In the genomic region with DNA sequence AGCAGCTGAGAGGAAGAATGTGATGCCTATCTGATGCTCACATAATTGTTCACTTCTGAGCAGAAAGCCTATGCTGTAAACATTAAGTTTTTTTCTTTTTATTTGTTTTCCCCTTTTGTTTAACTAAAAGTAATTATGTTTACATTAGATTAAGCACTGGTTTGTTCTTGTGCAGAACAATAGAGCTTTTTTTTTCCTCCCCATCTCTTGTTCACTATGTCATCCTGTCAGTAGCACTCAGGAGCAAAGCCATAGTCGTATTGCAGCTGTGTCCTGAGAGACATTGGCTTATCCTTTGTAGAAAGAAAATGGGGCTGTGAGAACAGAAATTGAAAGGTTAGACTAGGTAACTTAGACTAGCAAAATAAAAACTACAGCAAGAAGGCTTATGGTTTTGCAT, we compare ENCODE assay signal across 27 cellular contexts.
"Had no signal": no experiment of that assay in that cellular context is flagged by ENCODE, and none has a peak within 500 bp of the region (broad histone marks: within the 10 kb centered on the region; RNA-seq: fewer than 3 reads in every experiment).

No MANE protein-coding gene starts in this region.

- DNase-seq: activated CD4-positive, alpha-beta memory T cell treated with anti-CD3 and anti-CD28 coated beads, Interleukin-2, amount 10 ng/mL, durations not matched to agents 7 days and 5 days; activated CD4-positive, alpha-beta T cell treated with anti-CD3 and anti-CD28 coated beads, Interleukin-2, amount 10 ng/mL, durations not matched to agents 24 days and 14 days; activated effector memory CD4-positive, alpha-beta T cell treated with anti-CD3 and anti-CD28 coated beads, Interleukin-2, amount 50 U/mL, for 16 hours; activated naive CD4-positive, alpha-beta T cell treated with anti-CD3 and anti-CD28 coated beads, Interleukin-2, amount 10 ng/mL, durations not matched to agents 7 days and 5 days; anterior cingulate cortex; effector CD4-positive, alpha-beta T cell; hippocampal formation; kidney glomerular epithelial cell; left lung; small intestine; stimulated activated CD4-positive, alpha-beta T cell treated with anti-CD3 and anti-CD28 coated beads, Interleukin-2, amount 100 ng/mL, for 48 hours; stimulated activated CD8-positive, alpha-beta memory T cell treated with anti-CD3 and anti-CD28 coated beads, Interleukin-4, amount 100 ng/mL, for 48 hours; stimulated activated naive B cell treated with anti-CD40 and anti-IgM and Interleukin-4, amounts not matched to agents 10 μg/mL and 1 μg/mL and 100 μg/mL, for 72 hours had no signal

- H3K36me3 Mint-ChIP-seq: activated naive CD4-positive, alpha-beta T cell treated with anti-CD3 and anti-CD28 coated beads, Interleukin-2, amount 10 ng/mL, durations not matched to agents 7 days and 5 days; brain; mesothelial cell of epicardium; natural killer cell treated with Interleukin-12 subunit alpha and Interleukin-12 subunit beta and Interleukin-15 and Interleukin-18, amount 100 ng/mL, for 72 hours; stimulated activated naive B cell treated with anti-CD40 and anti-IgM and Interleukin-4, amounts not matched to agents 10 μg/mL and 1 μg/mL and 100 μg/mL, for 72 hours; type B pancreatic cell had no signal

- FAIRE-seq: endothelial cell of umbilical vein, frontal cortex, small intestine had no signal

- H3K36me3 ChIP-seq: left lung, thoracic aorta had no signal

- H3K4me3 ChIP-seq: left lung, lung, thoracic aorta had no signal

- H3K27ac ChIP-seq: left lung, parathyroid adenoma, thoracic aorta, VCaP had no signal

- H3K4me3 Mint-ChIP-seq: activated CD4-positive, alpha-beta memory T cell treated with anti-CD3 and anti-CD28 coated beads, Interleukin-2, amount 10 ng/mL, durations not matched to agents 7 days and 5 days; activated CD4-positive, alpha-beta T cell treated with anti-CD3 and anti-CD28 coated beads, Interleukin-2, amount 10 ng/mL, durations not matched to agents 24 days and 14 days; activated naive CD4-positive, alpha-beta T cell treated with anti-CD3 and anti-CD28 coated beads, Interleukin-2, amount 10 ng/mL, durations not matched to agents 7 days and 5 days; brain; dendritic cell treated with granulocyte-macrophage colony-stimulating factor and Interleukin-4, amounts not matched to agents 40 ng/mL and 50 ng/mL, for 4 days; mesothelial cell of epicardium; natural killer cell treated with Interleukin-12 subunit alpha and Interleukin-12 subunit beta and Interleukin-15 and Interleukin-18, amount 100 ng/mL, for 72 hours; stimulated activated naive B cell treated with anti-CD40 and anti-IgM and Interleukin-4, amounts not matched to agents 10 μg/mL and 1 μg/mL and 100 μg/mL, for 72 hours; type B pancreatic cell had no signal

- H3K79me2 ChIP-seq: parathyroid adenoma had no signal

- H3K4me1 Mint-ChIP-seq: activated CD4-positive, alpha-beta memory T cell treated with anti-CD3 and anti-CD28 coated beads, Interleukin-2, amount 10 ng/mL, durations not matched to agents 7 days and 5 days; activated CD4-positive, alpha-beta T cell treated with anti-CD3 and anti-CD28 coated beads, Interleukin-2, amount 10 ng/mL, durations not matched to agents 24 days and 14 days; activated naive CD4-positive, alpha-beta T cell treated with anti-CD3 and anti-CD28 coated beads, Interleukin-2, amount 10 ng/mL, durations not matched to agents 7 days and 5 days; stimulated activated naive B cell treated with anti-CD40 and anti-IgM and Interleukin-4, amounts not matched to agents 10 μg/mL and 1 μg/mL and 100 μg/mL, for 72 hours had no signal

- ATAC-seq: activated CD4-positive, CD25-positive, alpha-beta regulatory T cell treated with anti-CD3 and anti-CD28 coated beads, Interleukin-2, amount 50 U/mL, for 24 hours; esophagus mucosa; left lung; natural killer cell treated with Interleukin-12 subunit alpha and Interleukin-12 subunit beta and Interleukin-15 and Interleukin-18, amount 100 ng/mL, for 72 hours; sciatic nerve; stimulated activated naive B cell treated with anti-CD40 and anti-IgM and Interleukin-4, amounts not matched to agents 10 μg/mL and 1 μg/mL and 100 μg/mL, for 72 hours had no signal

- H2AFZ ChIP-seq: parathyroid adenoma had no signal

- H3K9me3 Mint-ChIP-seq: activated CD4-positive, alpha-beta memory T cell treated with anti-CD3 and anti-CD28 coated beads, Interleukin-2, amount 10 ng/mL, durations not matched to agents 7 days and 5 days; activated CD4-positive, alpha-beta T cell treated with anti-CD3 and anti-CD28 coated beads, Interleukin-2, amount 10 ng/mL, durations not matched to agents 24 days and 14 days; activated naive CD4-positive, alpha-beta T cell treated with anti-CD3 and anti-CD28 coated beads, Interleukin-2, amount 10 ng/mL, durations not matched to agents 7 days and 5 days; dendritic cell treated with granulocyte-macrophage colony-stimulating factor and Interleukin-4, amounts not matched to agents 40 ng/mL and 50 ng/mL, for 4 days; type B pancreatic cell had no signal

- H3K4me1 ChIP-seq: left lung, parathyroid adenoma had no signal

- H3K27me3 ChIP-seq: left lung had no signal

- H3K9me3 ChIP-seq: left lung, thoracic aorta had no signal

- H3K27me3 Mint-ChIP-seq: activated CD4-positive, alpha-beta memory T cell treated with anti-CD3 and anti-CD28 coated beads, Interleukin-2, amount 10 ng/mL, durations not matched to agents 7 days and 5 days; activated CD4-positive, alpha-beta T cell treated with anti-CD3 and anti-CD28 coated beads, Interleukin-2, amount 10 ng/mL, durations not matched to agents 24 days and 14 days; activated naive CD4-positive, alpha-beta T cell treated with anti-CD3 and anti-CD28 coated beads, Interleukin-2, amount 10 ng/mL, durations not matched to agents 7 days and 5 days; brain; dendritic cell treated with granulocyte-macrophage colony-stimulating factor and Interleukin-4, amounts not matched to agents 40 ng/mL and 50 ng/mL, for 4 days; natural killer cell treated with Interleukin-12 subunit alpha and Interleukin-12 subunit beta and Interleukin-15 and Interleukin-18, amount 100 ng/mL, for 72 hours; stimulated activated naive B cell treated with anti-CD40 and anti-IgM and Interleukin-4, amounts not matched to agents 10 μg/mL and 1 μg/mL and 100 μg/mL, for 72 hours; type B pancreatic cell had no signal

- H3K9ac ChIP-seq: parathyroid adenoma had no signal

- H3K27ac Mint-ChIP-seq: activated CD4-positive, alpha-beta memory T cell treated with anti-CD3 and anti-CD28 coated beads, Interleukin-2, amount 10 ng/mL, durations not matched to agents 7 days and 5 days; activated CD4-positive, alpha-beta T cell treated with anti-CD3 and anti-CD28 coated beads, Interleukin-2, amount 10 ng/mL, durations not matched to agents 24 days and 14 days; activated naive CD4-positive, alpha-beta T cell treated with anti-CD3 and anti-CD28 coated beads, Interleukin-2, amount 10 ng/mL, durations not matched to agents 7 days and 5 days; brain; dendritic cell treated with granulocyte-macrophage colony-stimulating factor and Interleukin-4, amounts not matched to agents 40 ng/mL and 50 ng/mL, for 4 days; mesothelial cell of epicardium; natural killer cell treated with Interleukin-12 subunit alpha and Interleukin-12 subunit beta and Interleukin-15 and Interleukin-18, amount 100 ng/mL, for 72 hours; stimulated activated naive B cell treated with anti-CD40 and anti-IgM and Interleukin-4, amounts not matched to agents 10 μg/mL and 1 μg/mL and 100 μg/mL, for 72 hours; type B pancreatic cell had no signal
